Comparison of ENCODE assay signal across 1 cellular context in the genomic region with DNA sequence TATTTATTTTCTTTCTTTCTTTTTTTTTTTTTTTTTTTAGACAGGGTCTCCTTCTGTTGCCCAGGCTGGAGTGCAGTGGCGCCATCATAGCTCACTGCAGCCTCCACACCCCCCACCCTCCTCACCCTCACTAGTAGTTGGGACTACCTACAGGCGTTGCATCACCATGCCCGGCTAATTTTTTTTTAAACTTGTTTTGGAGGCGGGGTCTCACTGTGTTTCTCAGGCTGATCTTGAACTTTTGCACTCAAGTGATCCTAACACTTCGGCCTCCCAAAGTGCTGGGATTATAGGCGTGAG.
TF ChIP-seq lines count a peak whose summit lies in the region.

No MANE protein-coding gene starts in this region.

TF ChIP-seq in WTC11, 78 proteins besides CTCF, POLR2A, EP300 and RAD21 (continued from another document):
- TF ChIP-seq, protein P1, sequence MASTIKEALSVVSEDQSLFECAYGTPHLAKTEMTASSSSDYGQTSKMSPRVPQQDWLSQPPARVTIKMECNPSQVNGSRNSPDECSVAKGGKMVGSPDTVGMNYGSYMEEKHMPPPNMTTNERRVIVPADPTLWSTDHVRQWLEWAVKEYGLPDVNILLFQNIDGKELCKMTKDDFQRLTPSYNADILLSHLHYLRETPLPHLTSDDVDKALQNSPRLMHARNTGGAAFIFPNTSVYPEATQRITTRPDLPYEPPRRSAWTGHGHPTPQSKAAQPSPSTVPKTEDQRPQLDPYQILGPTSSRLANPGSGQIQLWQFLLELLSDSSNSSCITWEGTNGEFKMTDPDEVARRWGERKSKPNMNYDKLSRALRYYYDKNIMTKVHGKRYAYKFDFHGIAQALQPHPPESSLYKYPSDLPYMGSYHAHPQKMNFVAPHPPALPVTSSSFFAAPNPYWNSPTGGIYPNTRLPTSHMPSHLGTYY (CRISPR knock-in tag; IDR thresholded peaks at IDR 0.05) = no peak
- TF ChIP-seq, protein P2, sequence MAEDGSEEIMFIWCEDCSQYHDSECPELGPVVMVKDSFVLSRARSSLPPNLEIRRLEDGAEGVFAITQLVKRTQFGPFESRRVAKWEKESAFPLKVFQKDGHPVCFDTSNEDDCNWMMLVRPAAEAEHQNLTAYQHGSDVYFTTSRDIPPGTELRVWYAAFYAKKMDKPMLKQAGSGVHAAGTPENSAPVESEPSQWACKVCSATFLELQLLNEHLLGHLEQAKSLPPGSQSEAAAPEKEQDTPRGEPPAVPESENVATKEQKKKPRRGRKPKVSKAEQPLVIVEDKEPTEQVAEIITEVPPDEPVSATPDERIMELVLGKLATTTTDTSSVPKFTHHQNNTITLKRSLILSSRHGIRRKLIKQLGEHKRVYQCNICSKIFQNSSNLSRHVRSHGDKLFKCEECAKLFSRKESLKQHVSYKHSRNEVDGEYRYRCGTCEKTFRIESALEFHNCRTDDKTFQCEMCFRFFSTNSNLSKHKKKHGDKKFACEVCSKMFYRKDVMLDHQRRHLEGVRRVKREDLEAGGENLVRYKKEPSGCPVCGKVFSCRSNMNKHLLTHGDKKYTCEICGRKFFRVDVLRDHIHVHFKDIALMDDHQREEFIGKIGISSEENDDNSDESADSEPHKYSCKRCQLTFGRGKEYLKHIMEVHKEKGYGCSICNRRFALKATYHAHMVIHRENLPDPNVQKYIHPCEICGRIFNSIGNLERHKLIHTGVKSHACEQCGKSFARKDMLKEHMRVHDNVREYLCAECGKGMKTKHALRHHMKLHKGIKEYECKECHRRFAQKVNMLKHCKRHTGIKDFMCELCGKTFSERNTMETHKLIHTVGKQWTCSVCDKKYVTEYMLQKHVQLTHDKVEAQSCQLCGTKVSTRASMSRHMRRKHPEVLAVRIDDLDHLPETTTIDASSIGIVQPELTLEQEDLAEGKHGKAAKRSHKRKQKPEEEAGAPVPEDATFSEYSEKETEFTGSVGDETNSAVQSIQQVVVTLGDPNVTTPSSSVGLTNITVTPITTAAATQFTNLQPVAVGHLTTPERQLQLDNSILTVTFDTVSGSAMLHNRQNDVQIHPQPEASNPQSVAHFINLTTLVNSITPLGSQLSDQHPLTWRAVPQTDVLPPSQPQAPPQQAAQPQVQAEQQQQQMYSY (CRISPR knock-in tag; IDR thresholded peaks at IDR 0.05) = no peak
